34 cellular contexts compared by ENCODE assay signal in genomic region chr10:23172429-23172828, GRCh38. TPM values are rescaled to one million over a fixed set of nuclear protein-coding genes. Genes with fewer than 3 reads are reported as not detected.
DNase-seq lines count a peak whose midpoint lies in the region; ATAC-seq, FAIRE-seq and TF ChIP-seq lines count a peak whose summit lies in the region.
"Had no signal": no experiment of that assay in that cellular context is flagged by ENCODE, and none has a peak within 500 bp of the region (broad histone marks: within the 10 kb centered on the region; RNA-seq: fewer than 3 reads in every experiment).

No MANE protein-coding gene starts in this region.

- H3K27ac ChIP-seq in HUES48 (ENCODE audit: low read depth, low read length) (no peak overlapping the region), H1 (ENCODE audit: low read depth, low read length) (no peak overlapping the region)
- H3K27ac ChIP-seq: BLaER1, brain microvascular endothelial cell, hepatocyte, thoracic aorta, vagina had no signal

- no peaks in the 10 kb centered on the region for H3K4me1 Mint-ChIP-seq in activated CD4-positive, alpha-beta memory T cell treated with anti-CD3 and anti-CD28 coated beads, Interleukin-2, amount 10 ng/mL, durations not matched to agents 7 days and 5 days

- H3K9me3 Mint-ChIP-seq in activated CD4-positive, alpha-beta memory T cell treated with anti-CD3 and anti-CD28 coated beads, Interleukin-2, amount 10 ng/mL, durations not matched to agents 7 days and 5 days, result no peaks in the 10 kb centered on the region
- H3K9me3 Mint-ChIP-seq: mesothelial cell of epicardium had no signal

- no peaks in the 10 kb centered on the region for H3K79me2 ChIP-seq in H1 (ENCODE audit: control insufficient read depth in 1 of 2, insufficient read depth in 2 of 2, low read length in 2 of 2)
- H3K79me2 ChIP-seq: hepatocyte had no signal

- TF ChIP-seq CTCF in H1 (IDR thresholded peaks at IDR 0.05; ENCODE audit: control extremely low read depth in 1 of 3, insufficient read depth in 1 of 3, low read depth in 1 of 3, low read length in 3 of 3), result no peak
- TF ChIP-seq CTCF in GM10266 (IDR thresholded peaks at IDR 0.05; ENCODE audit: control insufficient read depth, insufficient read depth, low read depth, missing control alignments), result no peak

- 7% methylated on average over 30 of the region's 30 CpGs; no CpG with 5 or more reads in 1 of the 2 experiments for WGBS in H1 (ENCODE audit: extremely low coverage in 1 of 2, insufficient coverage in 1 of 2, insufficient read length in 1 of 2, insufficient replicate concordance in 2 of 2, low coverage in 1 of 2, low lambda C conversion rate in 2 of 2, missing lambda C conversion rate in 1 of 2), 2 experiments

- POLR2A ChIA-PET in H1 (lab: Charles Lee; ENCODE audit: partially characterized antibody), result no interaction called here
- POLR2A ChIA-PET in activated CD4-positive, alpha-beta memory T cell treated with anti-CD3 and anti-CD28 coated beads, Interleukin-2, amount 10 ng/mL, durations not matched to agents 7 days and 5 days (lab: Charles Lee), result no interaction called here

- H3K36me3 Mint-ChIP-seq in activated CD4-positive, alpha-beta memory T cell treated with anti-CD3 and anti-CD28 coated beads, Interleukin-2, amount 10 ng/mL, durations not matched to agents 7 days and 5 days (ENCODE audit: low read depth), result no peaks in the 10 kb centered on the region
- H3K36me3 Mint-ChIP-seq: mesothelial cell of epicardium had no signal

- no peak overlapping the region for H2AFZ ChIP-seq in H1 (ENCODE audit: low read length)
- H2AFZ ChIP-seq: hepatocyte had no signal

- CTCF ChIA-PET in H1 (lab: Charles Lee; ENCODE audit: partially characterized antibody), result interaction anchor here (1.1 to 2.6 kb wide), 8 partner anchors 11 to 122 kb away, joined by 3 to 9 read pairs (median 4); no protein-coding TSS in a partner anchor
- CTCF ChIA-PET in activated CD4-positive, alpha-beta memory T cell treated with anti-CD3 and anti-CD28 coated beads, Interleukin-2, amount 10 ng/mL, durations not matched to agents 7 days and 5 days (lab: Charles Lee), result no interaction called here

- H3K4me1 ChIP-seq in ES-I3 (ENCODE audit: insufficient read depth, low read length), result no peaks in the 10 kb centered on the region; the same call in 1 of the 2 replicates
- 0 out of 2 replicates have a peak, but pooled peaks cover 14% of the 10 kb centered on the region for H3K4me1 ChIP-seq in HUES48 (ENCODE audit: control insufficient read depth, insufficient read depth, low read length)
- peaks cover 2 to 10% (median 5%) of the 10 kb centered on the region in 4 experiments; a peak in 6 of 7 replicates for H3K4me1 ChIP-seq in H1 (replicated peaks in 1 of 4; ENCODE audit: control insufficient read depth in 3 of 4, insufficient read depth in 4 of 4, low read length in 3 of 4)
- H3K4me1 ChIP-seq: BLaER1 had no signal

- peak in 1 of 2 experiments; percentile 55 for DNase-seq in H1 (ENCODE audit: low read depth in 1 of 2, low spot score in 2 of 2)
- DNase-seq in occipital lobe (lab: John Stamatoyannopoulos, UW), result peak; percentile 39
- DNase-seq in activated CD4-positive, alpha-beta memory T cell treated with anti-CD3 and anti-CD28 coated beads, Interleukin-2, amount 10 ng/mL, durations not matched to agents 7 days and 5 days, result no peak
- DNase-seq in HPDE6-E6E7 (ENCODE audit: extremely low spot score), result no peak
- DNase-seq in GM10266 (ENCODE audit: extremely low spot score), result no peak
- DNase-seq: activated CD8-positive, alpha-beta T cell treated with anti-CD3 and anti-CD28 coated beads, Interleukin-2, amount 10 ng/mL, durations not matched to agents 7 days and 5 days; activated T-cell treated with anti-CD3 and anti-CD28 coated beads for 4 hours; brain microvascular endothelial cell; COR-L47; DND-41; effector CD8-positive, alpha-beta T cell; foreskin fibroblast; islet precursor cell; KG1; left ventricle myocardium superior; naive thymus-derived CD4-positive, alpha-beta T cell; NCI-H1694; NCI-H82; right cardiac atrium; stimulated activated CD4-positive, alpha-beta T cell treated with anti-CD3 and anti-CD28 coated beads, Interleukin-4, amount 100 ng/mL, for 24 hours; stimulated activated naive CD4-positive, alpha-beta T cell treated with Interleukin-2 at 50 U/mL for 16 hours had no signal

- no peak overlapping the region for H2BK15ac ChIP-seq in H1 (ENCODE audit: low read length)

- H3K27me3 Mint-ChIP-seq in activated CD4-positive, alpha-beta memory T cell treated with anti-CD3 and anti-CD28 coated beads, Interleukin-2, amount 10 ng/mL, durations not matched to agents 7 days and 5 days, result peaks cover 55% of the 10 kb centered on the region

- no peak overlapping the region for H3K4me3 Mint-ChIP-seq in activated CD4-positive, alpha-beta memory T cell treated with anti-CD3 and anti-CD28 coated beads, Interleukin-2, amount 10 ng/mL, durations not matched to agents 7 days and 5 days
- H3K4me3 Mint-ChIP-seq: activated CD8-positive, alpha-beta T cell treated with anti-CD3 and anti-CD28 coated beads, Interleukin-2, amount 10 ng/mL, durations not matched to agents 7 days and 5 days; mesothelial cell of epicardium had no signal

- no peak for TF ChIP-seq POLR2A in H1 (IDR thresholded peaks at IDR 0.05; ENCODE audit: control extremely low read depth in 1 of 2, low read depth in 2 of 2, low read length in 2 of 2)

- no peak for ATAC-seq in HG02981 (IDR thresholded peaks at IDR 0.05; ENCODE audit: unreplicated experiment)
- ATAC-seq: activated CD8-positive, alpha-beta T cell treated with anti-CD3 and anti-CD28 coated beads, Interleukin-2, amount 10 ng/mL, durations not matched to agents 7 days and 5 days; GM12878; HCT116; naive thymus-derived CD4-positive, alpha-beta T cell; right cardiac atrium had no signal

- no peaks in the 10 kb centered on the region for H3K9me3 ChIP-seq in ES-I3 (ENCODE audit: control insufficient read depth, insufficient read depth, low read length)
- H3K9me3 ChIP-seq in HUES48 (ENCODE audit: control insufficient read depth, insufficient read depth, low read length), result no peaks in the 10 kb centered on the region
- no peaks in the 10 kb centered on the region for H3K9me3 ChIP-seq in H1 (ENCODE audit: insufficient read depth in 2 of 2, low read depth in 1 of 2, low read length in 1 of 2)
- H3K9me3 ChIP-seq: thoracic aorta, vagina had no signal

- no peak overlapping the region for H4K5ac ChIP-seq in H1 (ENCODE audit: insufficient read length, low read depth, low read length)

- TF ChIP-seq RAD21 in H1 (IDR thresholded peaks at IDR 0.05 in 1 of 2, conservative IDR thresholded peaks at IDR 0.05 in 1 of 2; ENCODE audit: low read depth in 2 of 2, low read length in 2 of 2), result no peak

- H4K20me1 ChIP-seq in H1 (replicated peaks in 1 of 2; ENCODE audit: control insufficient read depth in 1 of 2, insufficient read depth in 2 of 2, low read length in 2 of 2), result peaks cover 10 to 11% of the 10 kb centered on the region in 2 experiments
- H4K20me1 ChIP-seq: BLaER1 had no signal

- H3K79me1 ChIP-seq in H1 (ENCODE audit: low read depth, low read length), result no peaks in the 10 kb centered on the region

- H3K4me3 ChIP-seq in HUES48 (ENCODE audit: low read depth, low read length) (peak overlapping the region; percentile 54; the same call in 1 of the 2 replicates), H1 (ENCODE audit: extremely low read depth in 1 of 4, insufficient read depth in 2 of 4, low read depth in 3 of 4, low read length in 4 of 4) (peak overlapping the region in 2 of 4 experiments; percentile 16 to 54; a peak in 2 of 8 replicates)
- H3K4me3 ChIP-seq: BLaER1, GM12878, hepatocyte, thoracic aorta, vagina had no signal

- H3K27me3 ChIP-seq in HUES48 (ENCODE audit: control insufficient read depth, insufficient read depth, low read length), result peaks cover 100% of the 10 kb centered on the region
- H3K27me3 ChIP-seq in H1 (replicated peaks in 1 of 4; ENCODE audit: control insufficient read depth in 3 of 4, extremely low read depth in 1 of 4, insufficient read depth in 3 of 4, low read length in 3 of 4), result peaks cover 73 to 94% (median 90%) of the 10 kb centered on the region in 4 experiments
- H3K27me3 ChIP-seq: BLaER1 had no signal

- no peak overlapping the region for H3K56ac ChIP-seq in H1 (replicated peaks; ENCODE audit: insufficient read length, low read depth, low read length)

- no peak overlapping the region for H2BK120ac ChIP-seq in H1 (replicated peaks; ENCODE audit: low read depth, low read length)

- no peak overlapping the region for H4K8ac ChIP-seq in H1 (ENCODE audit: extremely low read depth, insufficient read depth, low read length)

- no peak overlapping the region for H3K14ac ChIP-seq in H1 (ENCODE audit: insufficient read length)

- H3K9ac ChIP-seq in ES-I3 (ENCODE audit: low read depth, low read length) (peak overlapping the region; percentile 45; the same call in 1 of the 2 replicates), HUES48 (ENCODE audit: low read depth, low read length) (no peak overlapping the region), H1 (replicated peaks in 1 of 4; ENCODE audit: extremely low read depth in 1 of 4, low read depth in 3 of 4, low read length in 3 of 4) (no peak overlapping the region)
- H3K9ac ChIP-seq: BLaER1 had no signal

- peaks cover 2% of the 10 kb centered on the region; the same call in 1 of the 2 replicates for H3K23me2 ChIP-seq in H1 (ENCODE audit: low read depth, low read length)

- no peak overlapping the region for H3K23ac ChIP-seq in H1 (ENCODE audit: insufficient read length)

- H3K36me3 ChIP-seq in ES-I3 (ENCODE audit: insufficient read depth, low read length) (no peaks in the 10 kb centered on the region), HUES48 (ENCODE audit: control insufficient read depth, insufficient read depth, low read length) (no peaks in the 10 kb centered on the region), H1 (ENCODE audit: control insufficient read depth in 2 of 4, insufficient read depth in 4 of 4, low read length in 3 of 4) (peaks cover 0 to 4% (median 0%) of the 10 kb centered on the region in 4 experiments; a peak in 1 of 8 replicates)
- H3K36me3 ChIP-seq: BLaER1, brain microvascular endothelial cell, thoracic aorta, vagina had no signal

- no peak overlapping the region for H3K18ac ChIP-seq in H1 (ENCODE audit: extremely low read depth, low read length)

- H2AK5ac ChIP-seq in H1 (ENCODE audit: low read depth, low read length), result no peak overlapping the region

- H2BK20ac ChIP-seq in H1 (ENCODE audit: low read length), result no peak overlapping the region

- H3K27ac Mint-ChIP-seq in activated CD4-positive, alpha-beta memory T cell treated with anti-CD3 and anti-CD28 coated beads, Interleukin-2, amount 10 ng/mL, durations not matched to agents 7 days and 5 days, result no peak overlapping the region
- H3K27ac Mint-ChIP-seq: activated CD8-positive, alpha-beta T cell treated with anti-CD3 and anti-CD28 coated beads, Interleukin-2, amount 10 ng/mL, durations not matched to agents 7 days and 5 days; mesothelial cell of epicardium had no signal

- FAIRE-seq in H1 (lab: Jason Lieb, UNC), result no peak
- FAIRE-seq: GM12878 had no signal

- H3K4ac ChIP-seq in H1 (replicated peaks; ENCODE audit: insufficient read length, low read depth, low read length), result no peak overlapping the region

- H2BK12ac ChIP-seq in H1 (ENCODE audit: low read depth, low read length), result no peak overlapping the region

- no peak overlapping the region for H4K91ac ChIP-seq in H1 (replicated peaks; ENCODE audit: insufficient read length, low read length)

- H2BK5ac ChIP-seq in H1 (ENCODE audit: low read depth, low read length), result no peak overlapping the region

- TF ChIP-seq EP300 in H1 (IDR thresholded peaks at IDR 0.05; ENCODE audit: borderline replicate concordance in 1 of 2, low read depth in 2 of 2, low read length in 2 of 2), result no peak

- H3K4me2 ChIP-seq in H1 (ENCODE audit: insufficient read depth in 1 of 2, low read depth in 2 of 2, low read length in 2 of 2), result peak overlapping the region; percentile 57 to 76
- H3K4me2 ChIP-seq: BLaER1 had no signal

RNA-seq across cellular contexts. Expression of gene PTF1A, which starts 19.7 kb away (rescaled TPM):
- total RNA-seq in H1 (2021; fragmentation: NEBNext Ultra II Directional; extraction: Animal tissue kit (Norgen Biotek cat#: 25700)), result not detected in 2 replicates
- polyA plus RNA-seq in H1 (2011; rRNA removed), result not detected in 2 replicates
- polyA plus RNA-seq in H1 (2011; cell fraction: cytosol; rRNA removed), result not detected
- not detected for polyA plus RNA-seq in H1 (2011; cell fraction: nucleus; rRNA removed)
- polyA plus RNA-seq in H1 (2012, experiment 1 of 2), result not detected in 4 replicates
- not detected for polyA plus RNA-seq in H1 (2012, experiment 2 of 2)
- not detected for polyA plus RNA-seq in H1 (2013, experiment 1 of 2)
- not detected for polyA plus RNA-seq in H1 (2013, experiment 2 of 2)
- polyA minus RNA-seq in H1 (2011; rRNA and poly(A)+ RNA removed), result not detected in 2 replicates
- polyA minus RNA-seq in H1 (2011; cell fraction: cytosol; rRNA and poly(A)+ RNA removed), result not detected
- polyA minus RNA-seq in H1 (2011; cell fraction: nucleus; rRNA and poly(A)+ RNA removed), result not detected
- total RNA-seq in occipital lobe, result not detected
- total RNA-seq in activated CD4-positive, alpha-beta memory T cell treated with anti-CD3 and anti-CD28 coated beads, Interleukin-2, amount 10 ng/mL, durations not matched to agents 7 days and 5 days, result not detected
- total RNA-seq: activated CD8-positive, alpha-beta T cell treated with anti-CD3 and anti-CD28 coated beads, Interleukin-2, amount 10 ng/mL, durations not matched to agents 7 days and 5 days; GM12878; hepatocyte; left ventricle myocardium superior; mesothelial cell of epicardium; naive thymus-derived CD4-positive, alpha-beta T cell; OCI-LY7; osteocyte; right cardiac atrium; thoracic aorta; vagina had no signal
- polyA plus RNA-seq: esophagus; GM12878; hepatocyte; naive thymus-derived CD4-positive, alpha-beta T cell; right cardiac atrium had no signal
